ENCODE assay signal across 36 cellular contexts in genomic region chr9:113984639-113985380, GRCh38.
"Had no signal": no experiment of that assay in that cellular context is flagged by ENCODE, and none has a peak within 500 bp of the region (broad histone marks: within the 10 kb centered on the region; RNA-seq: fewer than 3 reads in every experiment).

No MANE protein-coding gene starts in this region.

- H3K27me3 Mint-ChIP-seq: activated B cell treated with CpG ODN at 0.5 μM for 24 hours; activated CD4-positive, alpha-beta memory T cell treated with anti-CD3 and anti-CD28 coated beads for 36 hours; activated CD4-positive, alpha-beta T cell treated with anti-CD3 and anti-CD28 coated beads, Interleukin-2, amount 10 ng/mL, durations not matched to agents 24 days and 14 days; activated CD8-positive, alpha-beta memory T cell treated with anti-CD3 and anti-CD28 coated beads, Interleukin-2, amount 10 ng/mL, durations not matched to agents 7 days and 5 days; activated naive CD4-positive, alpha-beta T cell treated with anti-CD3 and anti-CD28 coated beads, Interleukin-2, amount 50 U/mL, for 24 hours; activated naive CD8-positive, alpha-beta T cell treated with anti-CD3 and anti-CD28 coated beads for 36 hours; activated naive CD8-positive, alpha-beta T cell treated with anti-CD3 and anti-CD28 coated beads, Interleukin-2, amount 50 U/mL, for 24 hours; brain; T-helper 17 cell had no signal

- H3K4me1 ChIP-seq: breast epithelium had no signal

- H3K4me3 ChIP-seq: adrenal gland, breast epithelium, esophagus squamous epithelium, gastroesophageal sphincter had no signal

- DNase-seq: activated B cell treated with CpG ODN at 0.5 μM for 24 hours; activated CD4-positive, alpha-beta memory T cell treated with anti-CD3 and anti-CD28 coated beads for 36 hours; activated CD4-positive, alpha-beta T cell treated with anti-CD3 and anti-CD28 coated beads, Interleukin-2, amount 10 ng/mL, durations not matched to agents 24 days and 14 days; activated CD8-positive, alpha-beta memory T cell treated with anti-CD3 and anti-CD28 coated beads, Interleukin-2, amount 10 ng/mL, durations not matched to agents 7 days and 5 days; activated CD8-positive, alpha-beta memory T cell treated with anti-CD3 and anti-CD28 coated beads, Interleukin-2, amount 50 U/mL, for 4 hours; activated CD8-positive, alpha-beta T cell treated with anti-CD3 and anti-CD28 coated beads, Interleukin-2, amount 10 ng/mL, durations not matched to agents 7 days and 5 days; activated naive CD4-positive, alpha-beta T cell treated with anti-CD3 and anti-CD28 coated beads for 36 hours; activated naive CD8-positive, alpha-beta T cell treated with anti-CD3 and anti-CD28 coated beads for 36 hours; activated naive CD8-positive, alpha-beta T cell treated with anti-CD3 and anti-CD28 coated beads, Interleukin-2, amount 50 U/mL, for 24 hours; activated T-cell treated with anti-CD3 and anti-CD28 coated beads, Interleukin-2, amount 50 U/mL, for 1 hour; activated T-cell treated with anti-CD3 and anti-CD28 coated beads, Interleukin-2, amount 50 U/mL, for 48 hours; adrenal gland; amygdala; aorta; cortex of kidney; dermis blood vessel endothelial cell; effector CD4-positive, alpha-beta T cell; esophagus squamous epithelium; foreskin melanocyte; head of caudate nucleus; T-helper 1 cell; T-helper 17 cell; T1000; WERI-Rb-1 had no signal

- H3K4me1 Mint-ChIP-seq: activated B cell treated with CpG ODN at 0.5 μM for 24 hours; activated CD4-positive, alpha-beta T cell treated with anti-CD3 and anti-CD28 coated beads, Interleukin-2, amount 10 ng/mL, durations not matched to agents 24 days and 14 days; activated CD8-positive, alpha-beta memory T cell treated with anti-CD3 and anti-CD28 coated beads, Interleukin-2, amount 10 ng/mL, durations not matched to agents 7 days and 5 days; activated naive CD4-positive, alpha-beta T cell treated with anti-CD3 and anti-CD28 coated beads, Interleukin-2, amount 50 U/mL, for 24 hours; activated naive CD8-positive, alpha-beta T cell treated with anti-CD3 and anti-CD28 coated beads for 36 hours; activated naive CD8-positive, alpha-beta T cell treated with anti-CD3 and anti-CD28 coated beads, Interleukin-2, amount 50 U/mL, for 24 hours; T-helper 17 cell had no signal

- H3K27ac Mint-ChIP-seq: activated B cell treated with CpG ODN at 0.5 μM for 24 hours; activated CD4-positive, alpha-beta memory T cell treated with anti-CD3 and anti-CD28 coated beads for 36 hours; activated CD4-positive, alpha-beta T cell treated with anti-CD3 and anti-CD28 coated beads, Interleukin-2, amount 10 ng/mL, durations not matched to agents 24 days and 14 days; activated CD8-positive, alpha-beta memory T cell treated with anti-CD3 and anti-CD28 coated beads, Interleukin-2, amount 10 ng/mL, durations not matched to agents 7 days and 5 days; activated CD8-positive, alpha-beta T cell treated with anti-CD3 and anti-CD28 coated beads, Interleukin-2, amount 10 ng/mL, durations not matched to agents 7 days and 5 days; activated naive CD4-positive, alpha-beta T cell treated with anti-CD3 and anti-CD28 coated beads for 36 hours; activated naive CD4-positive, alpha-beta T cell treated with anti-CD3 and anti-CD28 coated beads, Interleukin-2, amount 50 U/mL, for 24 hours; activated naive CD8-positive, alpha-beta T cell treated with anti-CD3 and anti-CD28 coated beads for 36 hours; activated naive CD8-positive, alpha-beta T cell treated with anti-CD3 and anti-CD28 coated beads, Interleukin-2, amount 50 U/mL, for 24 hours; activated T-helper 1 cell treated with anti-CD3 and anti-CD28 coated beads, Interleukin-12 subunit alpha, Interleukin-12 subunit beta, Interleukin-2, Interleukin-4 antibody, amounts not matched to agents 30 ng/mL and 10 ng/mL and 1 ng/mL, durations not matched to agents 14 hours and 24 hours and 36 hours; activated T-helper 2 cell treated with anti-CD3 and anti-CD28 coated beads, Interferon-gamma antibody, Interleukin-2, Interleukin-4, amounts not matched to agents 10 μg/mL and 5 μg/mL and 100 μg/mL, durations not matched to agents 14 hours and 24 hours and 36 hours; T-helper 2 cell treated with Interferon-gamma antibody and Interleukin-4, amounts not matched to agents 5 μg/mL and 100 μg/mL, for 36 hours had no signal

- H3K27ac ChIP-seq: breast epithelium, epithelial cell of prostate, esophagus squamous epithelium, gastroesophageal sphincter, WERI-Rb-1 had no signal

- H3K9me3 Mint-ChIP-seq: activated B cell treated with CpG ODN at 0.5 μM for 24 hours; activated CD4-positive, alpha-beta memory T cell treated with anti-CD3 and anti-CD28 coated beads for 36 hours; activated CD4-positive, alpha-beta T cell treated with anti-CD3 and anti-CD28 coated beads, Interleukin-2, amount 10 ng/mL, durations not matched to agents 24 days and 14 days; activated naive CD4-positive, alpha-beta T cell treated with anti-CD3 and anti-CD28 coated beads for 36 hours; activated naive CD4-positive, alpha-beta T cell treated with anti-CD3 and anti-CD28 coated beads, Interleukin-2, amount 50 U/mL, for 24 hours; activated naive CD8-positive, alpha-beta T cell treated with anti-CD3 and anti-CD28 coated beads for 36 hours; activated naive CD8-positive, alpha-beta T cell treated with anti-CD3 and anti-CD28 coated beads, Interleukin-2, amount 50 U/mL, for 24 hours; activated T-helper 1 cell treated with anti-CD3 and anti-CD28 coated beads, Interleukin-12 subunit alpha, Interleukin-12 subunit beta, Interleukin-2, Interleukin-4 antibody, amounts not matched to agents 30 ng/mL and 10 ng/mL and 1 ng/mL, durations not matched to agents 14 hours and 24 hours and 36 hours; activated T-helper 2 cell treated with anti-CD3 and anti-CD28 coated beads, Interferon-gamma antibody, Interleukin-2, Interleukin-4, amounts not matched to agents 10 μg/mL and 5 μg/mL and 100 μg/mL, durations not matched to agents 14 hours and 24 hours and 36 hours; brain; central memory CD8-positive, alpha-beta T cell; T-helper 2 cell treated with Interferon-gamma antibody and Interleukin-4, amounts not matched to agents 5 μg/mL and 100 μg/mL, for 36 hours had no signal

- H3K36me3 Mint-ChIP-seq: activated CD4-positive, alpha-beta memory T cell treated with anti-CD3 and anti-CD28 coated beads for 36 hours; activated CD8-positive, alpha-beta memory T cell treated with anti-CD3 and anti-CD28 coated beads, Interleukin-2, amount 10 ng/mL, durations not matched to agents 7 days and 5 days; activated naive CD4-positive, alpha-beta T cell treated with anti-CD3 and anti-CD28 coated beads, Interleukin-2, amount 50 U/mL, for 24 hours; activated naive CD8-positive, alpha-beta T cell treated with anti-CD3 and anti-CD28 coated beads for 36 hours had no signal

- H3K27me3 ChIP-seq: adrenal gland, breast epithelium, esophagus squamous epithelium, gastroesophageal sphincter had no signal

- FAIRE-seq: colon, endometrium had no signal

- H3K4me3 Mint-ChIP-seq: activated B cell treated with CpG ODN at 0.5 μM for 24 hours; activated CD4-positive, alpha-beta memory T cell treated with anti-CD3 and anti-CD28 coated beads for 36 hours; activated CD4-positive, alpha-beta T cell treated with anti-CD3 and anti-CD28 coated beads, Interleukin-2, amount 10 ng/mL, durations not matched to agents 24 days and 14 days; activated CD8-positive, alpha-beta memory T cell treated with anti-CD3 and anti-CD28 coated beads, Interleukin-2, amount 10 ng/mL, durations not matched to agents 7 days and 5 days; activated CD8-positive, alpha-beta T cell treated with anti-CD3 and anti-CD28 coated beads, Interleukin-2, amount 10 ng/mL, durations not matched to agents 7 days and 5 days; activated naive CD4-positive, alpha-beta T cell treated with anti-CD3 and anti-CD28 coated beads for 36 hours; activated naive CD4-positive, alpha-beta T cell treated with anti-CD3 and anti-CD28 coated beads, Interleukin-2, amount 50 U/mL, for 24 hours; activated naive CD8-positive, alpha-beta T cell treated with anti-CD3 and anti-CD28 coated beads for 36 hours; activated naive CD8-positive, alpha-beta T cell treated with anti-CD3 and anti-CD28 coated beads, Interleukin-2, amount 50 U/mL, for 24 hours; activated T-helper 1 cell treated with anti-CD3 and anti-CD28 coated beads, Interleukin-12 subunit alpha, Interleukin-12 subunit beta, Interleukin-2, Interleukin-4 antibody, amounts not matched to agents 30 ng/mL and 10 ng/mL and 1 ng/mL, durations not matched to agents 14 hours and 24 hours and 36 hours; brain; central memory CD8-positive, alpha-beta T cell; T-helper 17 cell; T-helper 2 cell treated with Interferon-gamma antibody and Interleukin-4, amounts not matched to agents 5 μg/mL and 100 μg/mL, for 36 hours had no signal

- H3K36me3 ChIP-seq: breast epithelium, WERI-Rb-1 had no signal

- ATAC-seq: activated CD4-positive, CD25-positive, alpha-beta regulatory T cell treated with anti-CD3 and anti-CD28 coated beads, Interleukin-2, amount 50 U/mL, for 24 hours; activated CD8-positive, alpha-beta memory T cell treated with anti-CD3 and anti-CD28 coated beads, Interleukin-2, amount 10 ng/mL, durations not matched to agents 7 days and 5 days; activated CD8-positive, alpha-beta T cell treated with anti-CD3 and anti-CD28 coated beads, Interleukin-2, amount 10 ng/mL, durations not matched to agents 7 days and 5 days; activated naive CD8-positive, alpha-beta T cell treated with anti-CD3 and anti-CD28 coated beads, Interleukin-2, amount 50 U/mL, for 24 hours; gastroesophageal sphincter; T-helper 17 cell had no signal

- H3K9me3 ChIP-seq: adrenal gland, breast epithelium, esophagus squamous epithelium, gastroesophageal sphincter had no signal
